Comparison of ENCODE assay signal across 17 cellular contexts in the genomic region with DNA sequence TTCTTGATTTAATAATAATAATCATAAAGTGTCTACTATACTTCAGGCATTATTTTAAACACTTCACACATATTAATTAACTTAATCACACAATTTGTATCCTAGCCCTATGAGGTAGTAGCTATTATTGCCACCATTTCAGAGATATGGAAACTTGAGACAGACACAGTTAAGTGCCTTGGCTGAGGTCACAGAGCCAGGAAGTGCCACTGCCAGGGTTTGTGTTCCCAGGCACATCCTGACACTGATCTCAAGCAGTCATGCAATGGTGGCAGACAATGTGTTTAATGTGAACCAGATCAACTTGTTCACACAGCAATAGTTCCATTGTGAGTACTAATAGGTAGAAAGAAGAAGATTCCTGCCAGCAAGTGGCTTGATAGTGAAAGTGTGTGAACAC.
A peak's percentile ranks its signal among the peaks of the same experiment; 100 is the strongest.
DNase-seq lines count a peak whose midpoint lies in the region; ATAC-seq and TF ChIP-seq lines count a peak whose summit lies in the region.
"Had no signal": no experiment of that assay in that cellular context is flagged by ENCODE, and none has a peak within 500 bp of the region (broad histone marks: within the 10 kb centered on the region; RNA-seq: fewer than 3 reads in every experiment).

No MANE protein-coding gene starts in this region.

- DNase-seq in Daoy (ENCODE audit: low read depth), result peak; percentile 40
- no peak for DNase-seq in left cardiac atrium
- DNase-seq in NCI-H187 treated with DMSO at 0.1 percent for 48 hours (lab: John Stamatoyannopoulos, UW), result no peak
- no peak for DNase-seq in DMS153 treated with DMSO at 0.1 percent for 48 hours (lab: John Stamatoyannopoulos, UW; ENCODE audit: unreplicated experiment)
- no peak for DNase-seq in NK-92 treated with Interleukin-12 subunit alpha and Interleukin-12 subunit beta, amount 100 ng/mL, for 24 hours (lab: John Stamatoyannopoulos, UW)
- DNase-seq: COR-L47, H7, KBM-7, MV-4-11, NCI-H1417 treated with DMSO at 0.1 percent for 48 hours, NCI-H2081, NCI-H510A, NCI-H82, SIG-M5 had no signal

- H3K4me2 ChIP-seq in SU-DHL-6 (ENCODE audit: low read depth, low read length, poor library complexity, severe bottlenecking) (no peak overlapping the region), parathyroid adenoma (ENCODE audit: low read length) (no peak overlapping the region)

- peak; percentile 38 to 87 for ATAC-seq in left cardiac atrium

- H3K79me2 ChIP-seq in SU-DHL-6 (ENCODE audit: insufficient read depth, low read length) (no peaks in the 10 kb centered on the region), parathyroid adenoma (no peaks in the 10 kb centered on the region)

- H2AFZ ChIP-seq in SU-DHL-6 (ENCODE audit: low read depth, low read length, severe bottlenecking) (peak overlapping the region; percentile 88), parathyroid adenoma (peak overlapping the region; percentile 1)

- H3K9me3 ChIP-seq in SU-DHL-6 (ENCODE audit: insufficient read depth, low read length) (no peaks in the 10 kb centered on the region), parathyroid adenoma (ENCODE audit: control insufficient read depth, low read length) (no peaks in the 10 kb centered on the region)

- H3K27me3 ChIP-seq in SU-DHL-6 (ENCODE audit: low read length) (no peaks in the 10 kb centered on the region), parathyroid adenoma (ENCODE audit: control insufficient read depth, insufficient read depth, low read length) (no peaks in the 10 kb centered on the region)

- H3K27ac ChIP-seq in SU-DHL-6 (ENCODE audit: low read depth, low read length) (peak overlapping the region; percentile 63; the same call in 1 of the 2 replicates), parathyroid adenoma (no peak overlapping the region)
- H3K27ac ChIP-seq: C4-2B had no signal

- no peaks in the 10 kb centered on the region for H3K4me1 ChIP-seq in parathyroid adenoma

- no peaks in the 10 kb centered on the region for H3K36me3 ChIP-seq in SU-DHL-6 (ENCODE audit: low read length)
- no peaks in the 10 kb centered on the region for H3K36me3 ChIP-seq in parathyroid adenoma (ENCODE audit: control insufficient read depth, insufficient read depth, low read length)

- TF ChIP-seq CTCF in SU-DHL-6 (IDR thresholded peaks at IDR 0.05; ENCODE audit: insufficient read depth, low read length, poor library complexity, severe bottlenecking), result no peak
- TF ChIP-seq CTCF in parathyroid adenoma (IDR thresholded peaks at IDR 0.05), result no peak

- no peaks in the 10 kb centered on the region for H4K20me1 ChIP-seq in SU-DHL-6 (ENCODE audit: low read depth, low read length)

- H3F3A ChIP-seq in SU-DHL-6 (ENCODE audit: insufficient read depth), result peaks cover 25% of the 10 kb centered on the region

- peak overlapping the region; percentile 37 for H3K9ac ChIP-seq in SU-DHL-6 (ENCODE audit: low read length)
- no peak overlapping the region for H3K9ac ChIP-seq in parathyroid adenoma

- intact Hi-C loops in left cardiac atrium (cut with DNase I), result no loop called here

- H3K4me3 ChIP-seq in SU-DHL-6 (ENCODE audit: insufficient read depth, low read length, poor library complexity, severe bottlenecking), result no peak overlapping the region
- no peak overlapping the region for H3K4me3 ChIP-seq in parathyroid adenoma (ENCODE audit: low read depth, low read length)

- H3K9me2 ChIP-seq in SU-DHL-6 (replicated peaks; ENCODE audit: insufficient read depth, low read length), result no peaks in the 10 kb centered on the region
